In the genomic region with DNA sequence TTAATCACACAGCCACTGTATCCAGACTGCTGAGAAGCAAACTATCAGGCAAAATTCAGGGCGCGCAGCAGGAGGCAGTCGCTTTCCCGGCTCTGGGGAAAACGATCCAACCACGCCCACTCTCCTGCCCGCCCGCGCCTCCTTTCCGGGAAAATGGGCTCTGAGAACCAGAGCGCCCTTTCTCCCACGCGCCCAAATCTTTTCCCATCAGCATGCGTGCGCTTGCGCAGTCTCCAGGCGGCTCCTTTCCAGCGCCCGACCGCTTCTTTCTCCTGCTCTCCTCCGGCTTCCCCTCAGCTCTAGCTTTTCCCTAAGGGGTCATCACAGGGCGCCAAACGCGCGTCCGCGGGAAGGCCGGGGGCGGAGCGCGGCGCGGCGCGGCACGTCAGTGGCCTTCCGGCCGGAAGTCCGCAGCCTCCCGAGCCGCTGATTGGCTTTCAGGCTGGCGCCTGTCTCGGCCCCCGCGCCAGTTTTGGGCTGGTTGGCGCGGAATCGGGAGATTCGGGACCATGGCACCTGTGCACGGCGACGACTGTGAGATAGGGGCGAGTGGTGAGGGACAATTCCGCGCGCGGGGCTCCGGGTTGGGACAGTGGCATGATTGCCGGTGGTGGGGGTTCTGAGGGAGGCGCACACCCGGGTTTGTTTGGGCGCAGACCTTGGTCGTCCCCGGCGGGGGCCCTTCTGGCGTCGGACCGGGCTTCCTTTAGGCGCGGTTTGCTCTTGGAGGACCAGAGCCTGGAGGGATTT, we compare ENCODE assay signal across 1 cellular context.
TF ChIP-seq lines count a peak whose summit lies in the region.

A gene with protein sequence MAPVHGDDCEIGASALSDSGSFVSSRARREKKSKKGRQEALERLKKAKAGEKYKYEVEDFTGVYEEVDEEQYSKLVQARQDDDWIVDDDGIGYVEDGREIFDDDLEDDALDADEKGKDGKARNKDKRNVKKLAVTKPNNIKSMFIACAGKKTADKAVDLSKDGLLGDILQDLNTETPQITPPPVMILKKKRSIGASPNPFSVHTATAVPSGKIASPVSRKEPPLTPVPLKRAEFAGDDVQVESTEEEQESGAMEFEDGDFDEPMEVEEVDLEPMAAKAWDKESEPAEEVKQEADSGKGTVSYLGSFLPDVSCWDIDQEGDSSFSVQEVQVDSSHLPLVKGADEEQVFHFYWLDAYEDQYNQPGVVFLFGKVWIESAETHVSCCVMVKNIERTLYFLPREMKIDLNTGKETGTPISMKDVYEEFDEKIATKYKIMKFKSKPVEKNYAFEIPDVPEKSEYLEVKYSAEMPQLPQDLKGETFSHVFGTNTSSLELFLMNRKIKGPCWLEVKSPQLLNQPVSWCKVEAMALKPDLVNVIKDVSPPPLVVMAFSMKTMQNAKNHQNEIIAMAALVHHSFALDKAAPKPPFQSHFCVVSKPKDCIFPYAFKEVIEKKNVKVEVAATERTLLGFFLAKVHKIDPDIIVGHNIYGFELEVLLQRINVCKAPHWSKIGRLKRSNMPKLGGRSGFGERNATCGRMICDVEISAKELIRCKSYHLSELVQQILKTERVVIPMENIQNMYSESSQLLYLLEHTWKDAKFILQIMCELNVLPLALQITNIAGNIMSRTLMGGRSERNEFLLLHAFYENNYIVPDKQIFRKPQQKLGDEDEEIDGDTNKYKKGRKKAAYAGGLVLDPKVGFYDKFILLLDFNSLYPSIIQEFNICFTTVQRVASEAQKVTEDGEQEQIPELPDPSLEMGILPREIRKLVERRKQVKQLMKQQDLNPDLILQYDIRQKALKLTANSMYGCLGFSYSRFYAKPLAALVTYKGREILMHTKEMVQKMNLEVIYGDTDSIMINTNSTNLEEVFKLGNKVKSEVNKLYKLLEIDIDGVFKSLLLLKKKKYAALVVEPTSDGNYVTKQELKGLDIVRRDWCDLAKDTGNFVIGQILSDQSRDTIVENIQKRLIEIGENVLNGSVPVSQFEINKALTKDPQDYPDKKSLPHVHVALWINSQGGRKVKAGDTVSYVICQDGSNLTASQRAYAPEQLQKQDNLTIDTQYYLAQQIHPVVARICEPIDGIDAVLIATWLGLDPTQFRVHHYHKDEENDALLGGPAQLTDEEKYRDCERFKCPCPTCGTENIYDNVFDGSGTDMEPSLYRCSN (N-terminal part only) (plus strand): TSS at position 466 of the 750 bp plus-strand sequence. CDS start 44 bp downstream, at position 510.

TF ChIP-seq in HEK293, 187 proteins besides CTCF, POLR2A, EP300 and RAD21 (continued from another document and continues in another):
- TF ChIP-seq ZNF121 (tag by site-specific recombination; IDR thresholded peaks at IDR 0.05) (peak; percentile 16; the same call in 1 of the 2 replicates), YY2 (tag by site-specific recombination; IDR thresholded peaks at IDR 0.05) (peak; percentile 44; the same call in 1 of the 2 replicates), ZNF629 (tag by site-specific recombination; IDR thresholded peaks at IDR 0.05) (peak; percentile 75), HOXC10 (CRISPR knock-in tag; IDR thresholded peaks at IDR 0.05) (peak; percentile 99), ZNF658 (tag by site-specific recombination; IDR thresholded peaks at IDR 0.05) (no peak), GLIS1 (tag by site-specific recombination; IDR thresholded peaks at IDR 0.05) (peak; percentile 82), ZFP41 (tag by site-specific recombination; IDR thresholded peaks at IDR 0.05; ENCODE audit: borderline replicate concordance) (no peak), ZNF791 (tag by site-specific recombination; IDR thresholded peaks at IDR 0.05) (no peak), ZBTB17 (tag by site-specific recombination; IDR thresholded peaks at IDR 0.05) (peak; percentile 93), ZNF184 (tag by site-specific recombination; IDR thresholded peaks at IDR 0.05) (0 out of 2 replicates have a peak, but pooled peaks have one; percentile 8), ZNF626 (tag by site-specific recombination; IDR thresholded peaks at IDR 0.05) (no peak), ZNF571 (tag by site-specific recombination; IDR thresholded peaks at IDR 0.05) (no peak), ZFP37 (tag by site-specific recombination; IDR thresholded peaks at IDR 0.05) (peak; percentile 23; the same call in 1 of the 2 replicates), ZNF350 (tag by site-specific recombination; IDR thresholded peaks at IDR 0.05) (no peak), ZNF404 (tag by site-specific recombination; IDR thresholded peaks at IDR 0.05) (no peak), ZBTB1 (tag by site-specific recombination; IDR thresholded peaks at IDR 0.05) (no peak), KLF9 (tag by site-specific recombination; IDR thresholded peaks at IDR 0.05; ENCODE audit: low read depth) (peak; percentile 99), ZNF341 (tag by site-specific recombination; IDR thresholded peaks at IDR 0.05; ENCODE audit: low read depth) (no peak), IKZF3 (tag by site-specific recombination; IDR thresholded peaks at IDR 0.05) (peak; percentile 99), ZNF366 (tag by site-specific recombination; conservative IDR thresholded peaks at IDR 0.05) (peak; percentile 98), ZNF202 (tag by site-specific recombination; IDR thresholded peaks at IDR 0.05; ENCODE audit: borderline replicate concordance) (no peak), BCL11B (tag by site-specific recombination; IDR thresholded peaks at IDR 0.05; ENCODE audit: low read depth) (no peak; the same call in none of the 2 replicates), GLIS2 (tag by site-specific recombination; IDR thresholded peaks at IDR 0.05) (peak; percentile 96), ZNF146 (tag by site-specific recombination; IDR thresholded peaks at IDR 0.05) (no peak), SCRT1 (tag by site-specific recombination; IDR thresholded peaks at IDR 0.05; ENCODE audit: borderline replicate concordance) (no peak), KLF10 (tag by site-specific recombination; IDR thresholded peaks at IDR 0.05) (peak; percentile 61), ZNF596 (tag by site-specific recombination; IDR thresholded peaks at IDR 0.05) (no peak), ZNF19 (tag by site-specific recombination; IDR thresholded peaks at IDR 0.05; ENCODE audit: low read depth) (no peak), ZNF211 (tag by site-specific recombination; IDR thresholded peaks at IDR 0.05; ENCODE audit: low read depth) (no peak), ZNF600 (tag by site-specific recombination; IDR thresholded peaks at IDR 0.05) (peak; percentile 57; the same call in 1 of the 2 replicates), ZNF585B (tag by site-specific recombination; IDR thresholded peaks at IDR 0.05) (no peak), ZSCAN23 (tag by site-specific recombination; IDR thresholded peaks at IDR 0.05) (no peak), WT1 (tag by site-specific recombination; IDR thresholded peaks at IDR 0.05) (no peak), ZNF37A (tag by site-specific recombination; IDR thresholded peaks at IDR 0.05) (no peak)
- TF ChIP-seq, protein P1, sequence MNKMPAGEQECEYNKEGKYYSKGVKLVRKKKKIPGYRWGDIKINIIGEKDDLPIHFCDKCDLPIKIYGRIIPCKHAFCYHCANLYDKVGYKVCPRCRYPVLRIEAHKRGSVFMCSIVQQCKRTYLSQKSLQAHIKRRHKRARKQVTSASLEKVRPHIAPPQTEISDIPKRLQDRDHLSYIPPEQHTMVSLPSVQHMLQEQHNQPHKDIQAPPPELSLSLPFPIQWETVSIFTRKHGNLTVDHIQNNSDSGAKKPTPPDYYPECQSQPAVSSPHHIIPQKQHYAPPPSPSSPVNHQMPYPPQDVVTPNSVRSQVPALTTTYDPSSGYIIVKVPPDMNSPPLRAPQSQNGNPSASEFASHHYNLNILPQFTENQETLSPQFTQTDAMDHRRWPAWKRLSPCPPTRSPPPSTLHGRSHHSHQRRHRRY (tag by site-specific recombination; IDR thresholded peaks at IDR 0.05) = no peak
- TF ChIP-seq, protein P2, sequence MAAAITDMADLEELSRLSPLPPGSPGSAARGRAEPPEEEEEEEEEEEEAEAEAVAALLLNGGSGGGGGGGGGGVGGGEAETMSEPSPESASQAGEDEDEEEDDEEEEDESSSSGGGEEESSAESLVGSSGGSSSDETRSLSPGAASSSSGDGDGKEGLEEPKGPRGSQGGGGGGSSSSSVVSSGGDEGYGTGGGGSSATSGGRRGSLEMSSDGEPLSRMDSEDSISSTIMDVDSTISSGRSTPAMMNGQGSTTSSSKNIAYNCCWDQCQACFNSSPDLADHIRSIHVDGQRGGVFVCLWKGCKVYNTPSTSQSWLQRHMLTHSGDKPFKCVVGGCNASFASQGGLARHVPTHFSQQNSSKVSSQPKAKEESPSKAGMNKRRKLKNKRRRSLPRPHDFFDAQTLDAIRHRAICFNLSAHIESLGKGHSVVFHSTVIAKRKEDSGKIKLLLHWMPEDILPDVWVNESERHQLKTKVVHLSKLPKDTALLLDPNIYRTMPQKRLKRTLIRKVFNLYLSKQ (tag by site-specific recombination; IDR thresholded peaks at IDR 0.05; ENCODE audit: borderline replicate concordance) = no peak
- TF ChIP-seq, protein P3, sequence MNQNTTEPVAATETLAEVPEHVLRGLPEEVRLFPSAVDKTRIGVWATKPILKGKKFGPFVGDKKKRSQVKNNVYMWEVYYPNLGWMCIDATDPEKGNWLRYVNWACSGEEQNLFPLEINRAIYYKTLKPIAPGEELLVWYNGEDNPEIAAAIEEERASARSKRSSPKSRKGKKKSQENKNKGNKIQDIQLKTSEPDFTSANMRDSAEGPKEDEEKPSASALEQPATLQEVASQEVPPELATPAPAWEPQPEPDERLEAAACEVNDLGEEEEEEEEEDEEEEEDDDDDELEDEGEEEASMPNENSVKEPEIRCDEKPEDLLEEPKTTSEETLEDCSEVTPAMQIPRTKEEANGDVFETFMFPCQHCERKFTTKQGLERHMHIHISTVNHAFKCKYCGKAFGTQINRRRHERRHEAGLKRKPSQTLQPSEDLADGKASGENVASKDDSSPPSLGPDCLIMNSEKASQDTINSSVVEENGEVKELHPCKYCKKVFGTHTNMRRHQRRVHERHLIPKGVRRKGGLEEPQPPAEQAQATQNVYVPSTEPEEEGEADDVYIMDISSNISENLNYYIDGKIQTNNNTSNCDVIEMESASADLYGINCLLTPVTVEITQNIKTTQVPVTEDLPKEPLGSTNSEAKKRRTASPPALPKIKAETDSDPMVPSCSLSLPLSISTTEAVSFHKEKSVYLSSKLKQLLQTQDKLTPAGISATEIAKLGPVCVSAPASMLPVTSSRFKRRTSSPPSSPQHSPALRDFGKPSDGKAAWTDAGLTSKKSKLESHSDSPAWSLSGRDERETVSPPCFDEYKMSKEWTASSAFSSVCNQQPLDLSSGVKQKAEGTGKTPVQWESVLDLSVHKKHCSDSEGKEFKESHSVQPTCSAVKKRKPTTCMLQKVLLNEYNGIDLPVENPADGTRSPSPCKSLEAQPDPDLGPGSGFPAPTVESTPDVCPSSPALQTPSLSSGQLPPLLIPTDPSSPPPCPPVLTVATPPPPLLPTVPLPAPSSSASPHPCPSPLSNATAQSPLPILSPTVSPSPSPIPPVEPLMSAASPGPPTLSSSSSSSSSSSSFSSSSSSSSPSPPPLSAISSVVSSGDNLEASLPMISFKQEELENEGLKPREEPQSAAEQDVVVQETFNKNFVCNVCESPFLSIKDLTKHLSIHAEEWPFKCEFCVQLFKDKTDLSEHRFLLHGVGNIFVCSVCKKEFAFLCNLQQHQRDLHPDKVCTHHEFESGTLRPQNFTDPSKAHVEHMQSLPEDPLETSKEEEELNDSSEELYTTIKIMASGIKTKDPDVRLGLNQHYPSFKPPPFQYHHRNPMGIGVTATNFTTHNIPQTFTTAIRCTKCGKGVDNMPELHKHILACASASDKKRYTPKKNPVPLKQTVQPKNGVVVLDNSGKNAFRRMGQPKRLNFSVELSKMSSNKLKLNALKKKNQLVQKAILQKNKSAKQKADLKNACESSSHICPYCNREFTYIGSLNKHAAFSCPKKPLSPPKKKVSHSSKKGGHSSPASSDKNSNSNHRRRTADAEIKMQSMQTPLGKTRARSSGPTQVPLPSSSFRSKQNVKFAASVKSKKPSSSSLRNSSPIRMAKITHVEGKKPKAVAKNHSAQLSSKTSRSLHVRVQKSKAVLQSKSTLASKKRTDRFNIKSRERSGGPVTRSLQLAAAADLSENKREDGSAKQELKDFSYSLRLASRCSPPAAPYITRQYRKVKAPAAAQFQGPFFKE (tag by site-specific recombination; IDR thresholded peaks at IDR 0.05; ENCODE audit: borderline replicate concordance) = no peak
- TF ChIP-seq, protein P4, sequence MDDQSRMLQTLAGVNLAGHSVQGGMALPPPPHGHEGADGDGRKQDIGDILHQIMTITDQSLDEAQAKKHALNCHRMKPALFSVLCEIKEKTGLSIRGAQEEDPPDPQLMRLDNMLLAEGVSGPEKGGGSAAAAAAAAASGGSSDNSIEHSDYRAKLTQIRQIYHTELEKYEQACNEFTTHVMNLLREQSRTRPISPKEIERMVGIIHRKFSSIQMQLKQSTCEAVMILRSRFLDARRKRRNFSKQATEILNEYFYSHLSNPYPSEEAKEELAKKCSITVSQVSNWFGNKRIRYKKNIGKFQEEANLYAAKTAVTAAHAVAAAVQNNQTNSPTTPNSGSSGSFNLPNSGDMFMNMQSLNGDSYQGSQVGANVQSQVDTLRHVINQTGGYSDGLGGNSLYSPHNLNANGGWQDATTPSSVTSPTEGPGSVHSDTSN (CRISPR knock-in tag; IDR thresholded peaks at IDR 0.05) = peak; percentile 96
- TF ChIP-seq, protein P5, sequence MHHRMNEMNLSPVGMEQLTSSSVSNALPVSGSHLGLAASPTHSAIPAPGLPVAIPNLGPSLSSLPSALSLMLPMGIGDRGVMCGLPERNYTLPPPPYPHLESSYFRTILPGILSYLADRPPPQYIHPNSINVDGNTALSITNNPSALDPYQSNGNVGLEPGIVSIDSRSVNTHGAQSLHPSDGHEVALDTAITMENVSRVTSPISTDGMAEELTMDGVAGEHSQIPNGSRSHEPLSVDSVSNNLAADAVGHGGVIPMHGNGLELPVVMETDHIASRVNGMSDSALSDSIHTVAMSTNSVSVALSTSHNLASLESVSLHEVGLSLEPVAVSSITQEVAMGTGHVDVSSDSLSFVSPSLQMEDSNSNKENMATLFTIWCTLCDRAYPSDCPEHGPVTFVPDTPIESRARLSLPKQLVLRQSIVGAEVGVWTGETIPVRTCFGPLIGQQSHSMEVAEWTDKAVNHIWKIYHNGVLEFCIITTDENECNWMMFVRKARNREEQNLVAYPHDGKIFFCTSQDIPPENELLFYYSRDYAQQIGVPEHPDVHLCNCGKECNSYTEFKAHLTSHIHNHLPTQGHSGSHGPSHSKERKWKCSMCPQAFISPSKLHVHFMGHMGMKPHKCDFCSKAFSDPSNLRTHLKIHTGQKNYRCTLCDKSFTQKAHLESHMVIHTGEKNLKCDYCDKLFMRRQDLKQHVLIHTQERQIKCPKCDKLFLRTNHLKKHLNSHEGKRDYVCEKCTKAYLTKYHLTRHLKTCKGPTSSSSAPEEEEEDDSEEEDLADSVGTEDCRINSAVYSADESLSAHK (tag by site-specific recombination; IDR thresholded peaks at IDR 0.05) = peak; percentile 50; the same call in 1 of the 2 replicates
- TF ChIP-seq, protein P6, sequence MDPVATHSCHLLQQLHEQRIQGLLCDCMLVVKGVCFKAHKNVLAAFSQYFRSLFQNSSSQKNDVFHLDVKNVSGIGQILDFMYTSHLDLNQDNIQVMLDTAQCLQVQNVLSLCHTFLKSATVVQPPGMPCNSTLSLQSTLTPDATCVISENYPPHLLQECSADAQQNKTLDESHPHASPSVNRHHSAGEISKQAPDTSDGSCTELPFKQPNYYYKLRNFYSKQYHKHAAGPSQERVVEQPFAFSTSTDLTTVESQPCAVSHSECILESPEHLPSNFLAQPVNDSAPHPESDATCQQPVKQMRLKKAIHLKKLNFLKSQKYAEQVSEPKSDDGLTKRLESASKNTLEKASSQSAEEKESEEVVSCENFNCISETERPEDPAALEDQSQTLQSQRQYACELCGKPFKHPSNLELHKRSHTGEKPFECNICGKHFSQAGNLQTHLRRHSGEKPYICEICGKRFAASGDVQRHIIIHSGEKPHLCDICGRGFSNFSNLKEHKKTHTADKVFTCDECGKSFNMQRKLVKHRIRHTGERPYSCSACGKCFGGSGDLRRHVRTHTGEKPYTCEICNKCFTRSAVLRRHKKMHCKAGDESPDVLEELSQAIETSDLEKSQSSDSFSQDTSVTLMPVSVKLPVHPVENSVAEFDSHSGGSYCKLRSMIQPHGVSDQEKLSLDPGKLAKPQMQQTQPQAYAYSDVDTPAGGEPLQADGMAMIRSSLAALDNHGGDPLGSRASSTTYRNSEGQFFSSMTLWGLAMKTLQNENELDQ (tag by site-specific recombination; IDR thresholded peaks at IDR 0.05; ENCODE audit: low read depth) = no peak
